Comparison of ENCODE assay signal across 8 cellular contexts in the genomic region with DNA sequence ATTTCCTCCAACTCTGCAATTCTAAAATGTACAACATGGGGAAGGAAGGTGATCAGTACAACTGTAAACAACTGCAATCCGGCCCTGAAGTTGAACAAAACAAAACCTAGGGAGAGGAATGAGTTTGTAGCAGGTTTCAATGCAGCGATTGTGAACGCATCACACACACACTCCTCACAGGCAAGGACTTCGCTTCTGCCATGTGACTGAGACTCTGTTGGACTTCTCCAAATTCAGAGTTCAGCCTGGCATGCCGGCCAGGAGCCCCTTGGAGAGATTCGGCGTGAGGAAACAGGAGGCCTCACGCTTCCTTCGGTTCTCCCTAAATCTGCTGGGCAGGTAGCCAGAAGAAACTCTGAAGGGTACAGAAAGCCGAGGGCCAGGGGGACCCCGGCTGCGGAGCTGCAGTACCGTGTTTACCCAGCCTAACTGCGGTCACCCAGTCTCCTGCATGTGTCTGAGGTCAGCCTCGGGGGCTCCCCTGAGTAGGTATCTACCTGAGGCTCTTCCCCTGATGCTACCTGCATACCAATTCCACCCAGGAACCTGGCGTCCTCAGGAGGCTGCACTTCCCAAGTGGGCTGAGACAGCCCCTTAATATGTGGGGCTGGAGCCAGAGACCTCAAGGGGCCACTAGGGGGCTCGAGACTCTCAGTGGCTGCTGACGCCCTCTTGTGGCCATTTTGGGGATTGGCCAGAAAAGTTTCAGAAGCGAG.
DNase-seq lines count a peak whose midpoint lies in the region; ATAC-seq and TF ChIP-seq lines count a peak whose summit lies in the region.

No MANE protein-coding gene starts in this region.

- H3K9me3 ChIP-seq in BLaER1, result no peaks in the 10 kb centered on the region
- no peaks in the 10 kb centered on the region for H3K9me3 ChIP-seq in tibial artery

- peak; percentile 100 for TF ChIP-seq CTCF in NB4 (IDR thresholded peaks at IDR 0.05; ENCODE audit: low read depth, low read length)
- TF ChIP-seq CTCF in tibial artery (IDR thresholded peaks at IDR 0.05), result peak; percentile 99

- intact Hi-C loops in head of caudate nucleus (cut with DNase I) (loop anchor here (10.0 kb wide), 2 partner anchors 54 to 104 kb away; a partner anchor contains a TSS), posterior cingulate gyrus (cut with DNase I) (loop anchor here (5.0 kb wide), 1 partner anchor 52 kb away; a partner anchor contains a TSS), tibial artery (cut with DNase I; ENCODE audit: low total_unique reads) (loop anchor here (2.0 to 10.0 kb wide), 4 partner anchors 52 to 414 kb away; a partner anchor contains a TSS)

- peak overlapping the region; percentile 62 for H3K9ac ChIP-seq in BLaER1

- TF ChIP-seq POLR2A in NB4 (IDR thresholded peaks at IDR 0.05; ENCODE audit: extremely low read depth, insufficient read length), result no peak

- H3K27ac Mint-ChIP-seq in activated naive CD4-positive, alpha-beta T cell treated with anti-CD3 and anti-CD28 coated beads, Interleukin-2, amount 50 U/mL, for 24 hours, result no peak overlapping the region

- H3K27me3 ChIP-seq in BLaER1 (no peaks in the 10 kb centered on the region), tibial artery (no peaks in the 10 kb centered on the region)

- peaks cover 45% of the 10 kb centered on the region for H3K4me1 Mint-ChIP-seq in activated naive CD4-positive, alpha-beta T cell treated with anti-CD3 and anti-CD28 coated beads, Interleukin-2, amount 50 U/mL, for 24 hours

- no peaks in the 10 kb centered on the region for H3K27me3 Mint-ChIP-seq in activated naive CD4-positive, alpha-beta T cell treated with anti-CD3 and anti-CD28 coated beads, Interleukin-2, amount 50 U/mL, for 24 hours

- no peaks in the 10 kb centered on the region for H4K20me1 ChIP-seq in BLaER1

- no peaks in the 10 kb centered on the region for H3K36me3 ChIP-seq in BLaER1
- no peaks in the 10 kb centered on the region for H3K36me3 ChIP-seq in tibial artery

- H3K9me3 Mint-ChIP-seq in activated naive CD4-positive, alpha-beta T cell treated with anti-CD3 and anti-CD28 coated beads, Interleukin-2, amount 50 U/mL, for 24 hours, result no peaks in the 10 kb centered on the region

- DNase-seq in NB4 (ENCODE audit: low read depth), result peak; percentile 88
- DNase-seq in head of caudate nucleus, result peak; percentile 53 to 96 (median 88)
- DNase-seq in posterior cingulate gyrus, result peak; percentile 58 to 95 (median 86)
- peak; percentile 92 to 94 for DNase-seq in tibial artery

- H3K4me3 Mint-ChIP-seq in activated naive CD4-positive, alpha-beta T cell treated with anti-CD3 and anti-CD28 coated beads, Interleukin-2, amount 50 U/mL, for 24 hours, result peak overlapping the region; percentile 47

- peak overlapping the region; percentile 41 for H3K4me3 ChIP-seq in BLaER1
- no peak overlapping the region for H3K4me3 ChIP-seq in NB4 (ENCODE audit: low read depth, low read length)
- peak overlapping the region; percentile 9 to 26 for H3K4me3 ChIP-seq in tibial artery

- H3K27ac ChIP-seq in BLaER1, result no peak overlapping the region
- peak overlapping the region; percentile 98 for H3K27ac ChIP-seq in tibial artery

- H3K4me1 ChIP-seq in BLaER1 (peaks cover 79% of the 10 kb centered on the region), tibial artery (peaks cover 0 to 56% (median 40%) of the 10 kb centered on the region in 4 donors)

- H3K4me2 ChIP-seq in BLaER1, result peak overlapping the region; percentile 74

- ATAC-seq in GM21423 (IDR thresholded peaks at IDR 0.05; ENCODE audit: unreplicated experiment) (peak; percentile 40), SK-N-SH treated with all-trans-retinoic acid at 6 μM for 48 hours (peak; percentile 67)

- no peaks in the 10 kb centered on the region for H3K36me3 Mint-ChIP-seq in activated naive CD4-positive, alpha-beta T cell treated with anti-CD3 and anti-CD28 coated beads, Interleukin-2, amount 50 U/mL, for 24 hours

TF ChIP-seq in SK-N-SH treated with all-trans-retinoic acid at 6 μM for 48 hours, 23 proteins besides CTCF, POLR2A, EP300 and RAD21:
- TF ChIP-seq, protein P1, sequence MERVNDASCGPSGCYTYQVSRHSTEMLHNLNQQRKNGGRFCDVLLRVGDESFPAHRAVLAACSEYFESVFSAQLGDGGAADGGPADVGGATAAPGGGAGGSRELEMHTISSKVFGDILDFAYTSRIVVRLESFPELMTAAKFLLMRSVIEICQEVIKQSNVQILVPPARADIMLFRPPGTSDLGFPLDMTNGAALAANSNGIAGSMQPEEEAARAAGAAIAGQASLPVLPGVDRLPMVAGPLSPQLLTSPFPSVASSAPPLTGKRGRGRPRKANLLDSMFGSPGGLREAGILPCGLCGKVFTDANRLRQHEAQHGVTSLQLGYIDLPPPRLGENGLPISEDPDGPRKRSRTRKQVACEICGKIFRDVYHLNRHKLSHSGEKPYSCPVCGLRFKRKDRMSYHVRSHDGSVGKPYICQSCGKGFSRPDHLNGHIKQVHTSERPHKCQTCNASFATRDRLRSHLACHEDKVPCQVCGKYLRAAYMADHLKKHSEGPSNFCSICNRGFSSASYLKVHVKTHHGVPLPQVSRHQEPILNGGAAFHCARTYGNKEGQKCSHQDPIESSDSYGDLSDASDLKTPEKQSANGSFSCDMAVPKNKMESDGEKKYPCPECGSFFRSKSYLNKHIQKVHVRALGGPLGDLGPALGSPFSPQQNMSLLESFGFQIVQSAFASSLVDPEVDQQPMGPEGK (CRISPR knock-in tag; IDR thresholded peaks at IDR 0.05; ENCODE audit: borderline replicate concordance), result no peak
- TF ChIP-seq OSR1 (CRISPR knock-in tag; IDR thresholded peaks at IDR 0.05), result no peak
- TF ChIP-seq TCF4 (CRISPR knock-in tag; IDR thresholded peaks at IDR 0.05; ENCODE audit: borderline replicate concordance), result no peak
- no peak for TF ChIP-seq ESRRG (CRISPR knock-in tag; IDR thresholded peaks at IDR 0.05)
- TF ChIP-seq, protein P2, sequence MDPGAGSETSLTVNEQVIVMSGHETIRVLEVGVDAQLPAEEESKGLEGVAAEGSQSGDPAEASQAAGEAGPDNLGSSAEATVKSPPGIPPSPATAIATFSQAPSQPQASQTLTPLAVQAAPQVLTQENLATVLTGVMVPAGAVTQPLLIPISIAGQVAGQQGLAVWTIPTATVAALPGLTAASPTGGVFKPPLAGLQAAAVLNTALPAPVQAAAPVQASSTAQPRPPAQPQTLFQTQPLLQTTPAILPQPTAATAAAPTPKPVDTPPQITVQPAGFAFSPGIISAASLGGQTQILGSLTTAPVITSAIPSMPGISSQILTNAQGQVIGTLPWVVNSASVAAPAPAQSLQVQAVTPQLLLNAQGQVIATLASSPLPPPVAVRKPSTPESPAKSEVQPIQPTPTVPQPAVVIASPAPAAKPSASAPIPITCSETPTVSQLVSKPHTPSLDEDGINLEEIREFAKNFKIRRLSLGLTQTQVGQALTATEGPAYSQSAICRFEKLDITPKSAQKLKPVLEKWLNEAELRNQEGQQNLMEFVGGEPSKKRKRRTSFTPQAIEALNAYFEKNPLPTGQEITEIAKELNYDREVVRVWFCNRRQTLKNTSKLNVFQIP (CRISPR knock-in tag; IDR thresholded peaks at IDR 0.05; ENCODE audit: borderline replicate concordance, low read depth), result no peak
- TF ChIP-seq BACH2 (CRISPR knock-in tag; IDR thresholded peaks at IDR 0.05; ENCODE audit: borderline replicate concordance), result no peak
- TF ChIP-seq ZNF8 (CRISPR knock-in tag; IDR thresholded peaks at IDR 0.05), result no peak
- no peak for TF ChIP-seq PPARA (CRISPR knock-in tag; IDR thresholded peaks at IDR 0.05; ENCODE audit: borderline replicate concordance)
- TF ChIP-seq, protein P3, sequence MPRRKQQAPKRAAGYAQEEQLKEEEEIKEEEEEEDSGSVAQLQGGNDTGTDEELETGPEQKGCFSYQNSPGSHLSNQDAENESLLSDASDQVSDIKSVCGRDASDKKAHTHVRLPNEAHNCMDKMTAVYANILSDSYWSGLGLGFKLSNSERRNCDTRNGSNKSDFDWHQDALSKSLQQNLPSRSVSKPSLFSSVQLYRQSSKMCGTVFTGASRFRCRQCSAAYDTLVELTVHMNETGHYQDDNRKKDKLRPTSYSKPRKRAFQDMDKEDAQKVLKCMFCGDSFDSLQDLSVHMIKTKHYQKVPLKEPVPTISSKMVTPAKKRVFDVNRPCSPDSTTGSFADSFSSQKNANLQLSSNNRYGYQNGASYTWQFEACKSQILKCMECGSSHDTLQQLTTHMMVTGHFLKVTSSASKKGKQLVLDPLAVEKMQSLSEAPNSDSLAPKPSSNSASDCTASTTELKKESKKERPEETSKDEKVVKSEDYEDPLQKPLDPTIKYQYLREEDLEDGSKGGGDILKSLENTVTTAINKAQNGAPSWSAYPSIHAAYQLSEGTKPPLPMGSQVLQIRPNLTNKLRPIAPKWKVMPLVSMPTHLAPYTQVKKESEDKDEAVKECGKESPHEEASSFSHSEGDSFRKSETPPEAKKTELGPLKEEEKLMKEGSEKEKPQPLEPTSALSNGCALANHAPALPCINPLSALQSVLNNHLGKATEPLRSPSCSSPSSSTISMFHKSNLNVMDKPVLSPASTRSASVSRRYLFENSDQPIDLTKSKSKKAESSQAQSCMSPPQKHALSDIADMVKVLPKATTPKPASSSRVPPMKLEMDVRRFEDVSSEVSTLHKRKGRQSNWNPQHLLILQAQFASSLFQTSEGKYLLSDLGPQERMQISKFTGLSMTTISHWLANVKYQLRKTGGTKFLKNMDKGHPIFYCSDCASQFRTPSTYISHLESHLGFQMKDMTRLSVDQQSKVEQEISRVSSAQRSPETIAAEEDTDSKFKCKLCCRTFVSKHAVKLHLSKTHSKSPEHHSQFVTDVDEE (CRISPR knock-in tag; IDR thresholded peaks at IDR 0.05), result no peak
TF ChIP-seq in SK-N-SH treated with all-trans-retinoic acid at 6 μM for 48 hours: peak in this region for 0.
